25 cellular contexts compared by ENCODE assay signal in the genomic region with DNA sequence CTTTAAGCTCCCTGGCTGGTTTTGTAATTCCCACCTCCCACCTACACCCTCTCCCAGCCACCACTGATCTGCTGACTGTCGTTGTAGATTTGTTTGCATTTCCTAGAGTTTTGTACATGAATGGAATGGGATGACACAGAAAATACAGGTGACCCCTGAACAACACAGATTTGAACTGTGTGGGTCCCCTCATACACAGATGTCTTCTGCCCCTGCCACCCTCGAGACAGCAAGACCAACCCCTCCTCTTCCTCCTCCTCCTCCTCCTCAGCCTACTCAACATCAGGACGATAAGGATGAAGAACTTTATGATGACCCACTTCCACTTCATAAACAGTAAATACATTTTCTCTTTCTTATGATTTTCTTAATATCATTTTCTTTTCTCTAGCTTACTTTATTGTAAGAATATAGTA. TPM values are rescaled to one million over a fixed set of nuclear protein-coding genes. Genes with fewer than 3 reads are reported as not detected.
DNase-seq lines count a peak whose midpoint lies in the region; ATAC-seq lines count a peak whose summit lies in the region.
"Had no signal": no experiment of that assay in that cellular context is flagged by ENCODE, and none has a peak within 500 bp of the region (broad histone marks: within the 10 kb centered on the region; RNA-seq: fewer than 3 reads in every experiment).

No MANE protein-coding gene starts in this region.

- H3K4me1 Mint-ChIP-seq in T-helper 1 cell treated with Interleukin-12 subunit alpha and Interleukin-12 subunit beta and Interleukin-4 antibody, amounts not matched to agents 30 μg/mL and 1 μg/mL, for 36 hours (ENCODE audit: low read depth) = peaks cover 25% of the 10 kb centered on the region
- peaks cover 28 to 79% (median 51%) of the 10 kb centered on the region in 3 donors for H3K4me1 Mint-ChIP-seq in CD8-positive, alpha-beta memory T cell
- peaks cover 50% of the 10 kb centered on the region for H3K4me1 Mint-ChIP-seq in T-helper 17 cell

- H3K4me3 ChIP-seq in CD8-positive, alpha-beta memory T cell (ENCODE audit: low read length) = no peak overlapping the region
- H3K4me3 ChIP-seq: cardiac muscle cell, left ventricle myocardium inferior, pancreas, right atrium auricular region, upper lobe of right lung had no signal

- DNase-seq in T-helper 1 cell = no peak
- DNase-seq in CD8-positive, alpha-beta memory T cell = no peak
- DNase-seq in T-helper 17 cell = no peak
- DNase-seq in posterior vena cava (ENCODE audit: low spot score) = peak; percentile 4
- DNase-seq: AML-193; aorta; H9; left ventricle myocardium inferior; midbrain; NCI-H2029 treated with DMSO at 0.1 percent for 48 hours; NCI-H446 treated with DMSO at 0.1 percent for 48 hours; nephron progenitor cell; pancreas; SHP77 treated with DMSO at 0.1 percent for 48 hours; stimulated activated CD4-positive, alpha-beta T cell treated with anti-CD3 and anti-CD28 coated beads, Interleukin-12 subunit alpha, Interleukin-12 subunit beta, amount 100 ng/mL, for 4 hours; SW 1271; upper lobe of right lung had no signal

- ATAC-seq in T-helper 17 cell (no peak), GM18861 (IDR thresholded peaks at IDR 0.05; ENCODE audit: unreplicated experiment) (no peak), HG03045 (IDR thresholded peaks at IDR 0.05; ENCODE audit: unreplicated experiment) (no peak), HG03280 (IDR thresholded peaks at IDR 0.05; ENCODE audit: unreplicated experiment) (no peak)
- ATAC-seq: Panc1, pancreas, upper lobe of right lung had no signal

- POLR2A ChIA-PET in CD8-positive, alpha-beta memory T cell (lab: Charles Lee) = no interaction called here

- intact Hi-C loops in posterior vena cava (cut with DNase I) = no loop called here

- H3K9me3 Mint-ChIP-seq in T-helper 1 cell treated with Interleukin-12 subunit alpha and Interleukin-12 subunit beta and Interleukin-4 antibody, amounts not matched to agents 30 μg/mL and 1 μg/mL, for 36 hours = peaks cover 4% of the 10 kb centered on the region
- H3K9me3 Mint-ChIP-seq in CD8-positive, alpha-beta memory T cell = peaks cover 0 to 4% (median 0%) of the 10 kb centered on the region in 5 donors
- H3K9me3 Mint-ChIP-seq: activated naive CD4-positive, alpha-beta T cell treated with anti-CD3 and anti-CD28 coated beads, Interleukin-2, amount 50 U/mL, for 24 hours had no signal

- no peak overlapping the region for H3K27ac ChIP-seq in CD8-positive, alpha-beta memory T cell (ENCODE audit: low read depth, low read length)
- H3K27ac ChIP-seq: cardiac muscle cell, left ventricle myocardium inferior, pancreas, right atrium auricular region, upper lobe of right lung had no signal

- H3K27ac Mint-ChIP-seq in T-helper 1 cell treated with Interleukin-12 subunit alpha and Interleukin-12 subunit beta and Interleukin-4 antibody, amounts not matched to agents 30 μg/mL and 1 μg/mL, for 36 hours = peak overlapping the region; percentile 20
- H3K27ac Mint-ChIP-seq in CD8-positive, alpha-beta memory T cell = peak overlapping the region; percentile 14 to 74 (median 48)
- H3K27ac Mint-ChIP-seq in T-helper 17 cell = peak overlapping the region; percentile 92
- H3K27ac Mint-ChIP-seq: H9, nephron progenitor cell had no signal

- peaks cover 4% of the 10 kb centered on the region for H3K4me1 ChIP-seq in CD8-positive, alpha-beta memory T cell (ENCODE audit: insufficient read depth, low read length)

- H3K27me3 ChIP-seq in CD8-positive, alpha-beta memory T cell (ENCODE audit: insufficient read depth, low read length, poor library complexity, severe bottlenecking) = no peaks in the 10 kb centered on the region
- H3K27me3 ChIP-seq: cardiac muscle cell, pancreas, right atrium auricular region, upper lobe of right lung had no signal

- H3K4me3 Mint-ChIP-seq in T-helper 1 cell treated with Interleukin-12 subunit alpha and Interleukin-12 subunit beta and Interleukin-4 antibody, amounts not matched to agents 30 μg/mL and 1 μg/mL, for 36 hours = no peak overlapping the region
- H3K4me3 Mint-ChIP-seq in CD8-positive, alpha-beta memory T cell = no peak overlapping the region
- H3K4me3 Mint-ChIP-seq in T-helper 17 cell = no peak overlapping the region
- H3K4me3 Mint-ChIP-seq: activated naive CD4-positive, alpha-beta T cell treated with anti-CD3 and anti-CD28 coated beads, Interleukin-2, amount 50 U/mL, for 24 hours; H9; nephron progenitor cell had no signal

- no peaks in the 10 kb centered on the region for H3K27me3 Mint-ChIP-seq in T-helper 1 cell treated with Interleukin-12 subunit alpha and Interleukin-12 subunit beta and Interleukin-4 antibody, amounts not matched to agents 30 μg/mL and 1 μg/mL, for 36 hours (ENCODE audit: low read depth)
- no peaks in the 10 kb centered on the region for H3K27me3 Mint-ChIP-seq in CD8-positive, alpha-beta memory T cell
- H3K27me3 Mint-ChIP-seq in T-helper 17 cell = no peaks in the 10 kb centered on the region
- H3K27me3 Mint-ChIP-seq: activated naive CD4-positive, alpha-beta T cell treated with anti-CD3 and anti-CD28 coated beads, Interleukin-2, amount 50 U/mL, for 24 hours had no signal

- CTCF ChIA-PET in CD8-positive, alpha-beta memory T cell (lab: Charles Lee) = interaction anchor here (3.0 kb wide), 1 partner anchor 9 kb away, joined by 9 read pairs; no protein-coding TSS in a partner anchor

- no peaks in the 10 kb centered on the region for H3K9me3 ChIP-seq in CD8-positive, alpha-beta memory T cell (ENCODE audit: low read length)
- no peaks in the 10 kb centered on the region for H3K9me3 ChIP-seq in T-helper 17 cell (ENCODE audit: control insufficient read depth, low read length, poor library complexity, severe bottlenecking)
- H3K9me3 ChIP-seq: left ventricle myocardium inferior, pancreas, right atrium auricular region, upper lobe of right lung had no signal

- peaks cover 33% of the 10 kb centered on the region for H3K36me3 Mint-ChIP-seq in T-helper 1 cell treated with Interleukin-12 subunit alpha and Interleukin-12 subunit beta and Interleukin-4 antibody, amounts not matched to agents 30 μg/mL and 1 μg/mL, for 36 hours (ENCODE audit: low read depth)
- H3K36me3 Mint-ChIP-seq in CD8-positive, alpha-beta memory T cell = peaks cover 4 to 14% (median 6%) of the 10 kb centered on the region in 3 donors
- no peaks in the 10 kb centered on the region for H3K36me3 Mint-ChIP-seq in T-helper 17 cell (ENCODE audit: low read depth)

- H3K36me3 ChIP-seq in CD8-positive, alpha-beta memory T cell (ENCODE audit: insufficient read depth, low read length) = no peaks in the 10 kb centered on the region
- H3K36me3 ChIP-seq: cardiac muscle cell, left ventricle myocardium inferior, pancreas, right atrium auricular region, upper lobe of right lung had no signal

RNA-seq across cellular contexts. Expression of gene SYNE3, which starts 28.8 kb away (rescaled TPM):
- 10 to 100 TPM; 37.6 to 39.7 TPM for total RNA-seq in CD8-positive, alpha-beta memory T cell
- 4.3 TPM for polyA plus RNA-seq in CD8-positive, alpha-beta memory T cell
- total RNA-seq in T-helper 17 cell (10 to 100 TPM; 59.6 to 64.8 TPM), posterior vena cava (10 to 100 TPM; 35.7 to 40.0 TPM)

RNA-seq across cellular contexts. Expression of gene GLRX5, which starts 47.2 kb away (rescaled TPM):
- 10 to 100 TPM; 52.9 to 54.6 TPM for total RNA-seq in CD8-positive, alpha-beta memory T cell
- 72.9 TPM for polyA plus RNA-seq in CD8-positive, alpha-beta memory T cell
- 10 to 100 TPM; 14.8 to 17.7 TPM for total RNA-seq in T-helper 17 cell
- 10 to 100 TPM; 21.7 to 25.6 TPM for total RNA-seq in posterior vena cava

Comparison
In these comparisons a context has a peak if more than half of its experiments do, and no peak if none do; other contexts are left out.
1. H3K27ac Mint-ChIP-seq: peak in every context shown above with its lines; median percentile 92 in T-helper 17 cell; 48 in CD8-positive, alpha-beta memory T cell; 20 in T-helper 1 cell treated with Interleukin-12 subunit alpha and Interleukin-12 subunit beta and Interleukin-4 antibody, amounts not matched to agents 30 μg/mL and 1 μg/mL, for 36 hours.